Comparison of ENCODE assay signal across 20 cellular contexts in the genomic region with DNA sequence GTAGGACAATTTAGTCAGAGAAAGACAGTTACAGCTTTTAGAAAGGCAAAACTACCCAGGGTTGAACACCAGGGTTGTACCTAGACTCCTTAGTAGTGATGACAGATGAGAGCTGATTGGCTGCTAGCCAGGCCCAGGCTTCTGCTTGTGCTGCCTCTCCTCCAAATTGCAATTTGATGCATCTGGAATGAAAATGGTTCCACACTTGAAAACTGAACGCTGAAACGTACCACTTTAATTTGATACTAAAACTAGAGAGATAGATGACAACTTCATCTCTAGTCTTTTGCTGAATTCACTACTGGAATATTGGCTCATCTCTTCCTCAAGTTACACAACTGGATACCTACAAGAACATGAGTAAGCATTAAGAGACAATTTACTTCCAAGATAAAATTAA. TPM values are rescaled to one million over a fixed set of nuclear protein-coding genes. Genes with fewer than 3 reads are reported as not detected.
DNase-seq lines count a peak whose midpoint lies in the region; ATAC-seq, FAIRE-seq and TF ChIP-seq lines count a peak whose summit lies in the region.
"Had no signal": no experiment of that assay in that cellular context is flagged by ENCODE, and none has a peak within 500 bp of the region (broad histone marks: within the 10 kb centered on the region; RNA-seq: fewer than 3 reads in every experiment).

No MANE protein-coding gene starts in this region.

- no peaks in the 10 kb centered on the region for H4K20me1 ChIP-seq in HepG2 (ENCODE audit: insufficient read depth, low read length)
- no peaks in the 10 kb centered on the region for H4K20me1 ChIP-seq in hepatocyte (ENCODE audit: insufficient read depth, poor library complexity, severe bottlenecking)
- H4K20me1 ChIP-seq: BLaER1 had no signal

- H3K4ac ChIP-seq in mesendoderm (ENCODE audit: low read depth, low read length), result no peak overlapping the region

- TF ChIP-seq RAD21 in HepG2 (CRISPR knock-in tag; IDR thresholded peaks at IDR 0.05), result no peak

- 98% methylated on average over 2 of the region's 2 CpGs for WGBS in HepG2 (ENCODE audit: low lambda C conversion rate)
- 94% methylated on average over 2 of the region's 2 CpGs for WGBS in right lobe of liver (ENCODE audit: insufficient coverage, low coverage, low lambda C conversion rate, missing lambda C conversion rate)
- 75% methylated on average over 2 of the region's 2 CpGs for WGBS in hepatocyte (ENCODE audit: low lambda C conversion rate, missing lambda C conversion rate)
- WGBS in mesendoderm (ENCODE audit: extremely low coverage, insufficient coverage, low lambda C conversion rate), result no CpG with 5 or more reads among the region's 2 CpGs

- in situ Hi-C loops in HepG2 (cut with HindIII; ENCODE audit: extremely low pct_ligation_motif_present, low pct_unique_long_range_greater_than_20kb), result no loop called here

- no peak overlapping the region for H3K4me3 ChIP-seq in HepG2 (replicated peaks in 1 of 3; ENCODE audit: insufficient read depth in 1 of 3, low read depth in 2 of 3, low read length in 3 of 3)
- H3K4me3 ChIP-seq in right lobe of liver, result no peak overlapping the region
- no peak overlapping the region for H3K4me3 ChIP-seq in hepatocyte
- no peak overlapping the region for H3K4me3 ChIP-seq in mesendoderm (ENCODE audit: low read length)
- H3K4me3 ChIP-seq: BLaER1 had no signal

- H3K36me3 ChIP-seq in HepG2 (replicated peaks in 1 of 2; ENCODE audit: control insufficient read depth in 1 of 2, insufficient read depth in 2 of 2, low read length in 2 of 2) (peaks cover 13 to 69% of the 10 kb centered on the region in 2 experiments), right lobe of liver (peaks cover 3 to 74% (median 15%) of the 10 kb centered on the region in 4 donors), hepatocyte (replicated peaks; ENCODE audit: insufficient read depth, low read depth) (peaks cover 6% of the 10 kb centered on the region), mesendoderm (ENCODE audit: control insufficient read depth, insufficient read depth, low read length) (peaks cover 19% of the 10 kb centered on the region)

- DNase-seq in HepG2 (ENCODE audit: low spot score) (no peak), right lobe of liver (no peak), NCI-H446 (lab: John Stamatoyannopoulos, UW) (peak; percentile 11 to 63), fibroblast of peridontal ligament (ENCODE audit: extremely low read depth) (peak; percentile 7), SIG-M5 (lab: John Stamatoyannopoulos, UW) (no peak), hepatocyte (ENCODE audit: low spot score) (no peak), mesendoderm (no peak)
- DNase-seq: activated CD4-positive, alpha-beta T cell treated with anti-CD3 and anti-CD28 coated beads for 4 hours; effector memory CD8-positive, alpha-beta T cell; GOT3; left colon; natural killer cell; NCI-H345; retina; stimulated activated CD4-positive, alpha-beta T cell treated with anti-CD3 and anti-CD28 coated beads, Interleukin-4, amount 100 ng/mL, for 1 hour; stimulated activated naive CD4-positive, alpha-beta T cell had no signal

- no peaks in the 10 kb centered on the region for H3K9me2 ChIP-seq in hepatocyte (replicated peaks; ENCODE audit: insufficient read depth)

- H3K79me2 ChIP-seq in HepG2 (ENCODE audit: insufficient read depth, low read length), result no peaks in the 10 kb centered on the region
- H3K79me2 ChIP-seq in hepatocyte, result no peaks in the 10 kb centered on the region
- no peaks in the 10 kb centered on the region for H3K79me2 ChIP-seq in mesendoderm (ENCODE audit: control insufficient read depth, insufficient read depth, low read length)

- no peak overlapping the region for H4K8ac ChIP-seq in mesendoderm (ENCODE audit: low read depth, low read length)

- H3K27ac ChIP-seq in HepG2 (ENCODE audit: extremely low read length, insufficient read depth, low read length) (no peak overlapping the region), right lobe of liver (no peak overlapping the region), hepatocyte (no peak overlapping the region), mesendoderm (ENCODE audit: low read depth, low read length) (no peak overlapping the region)
- H3K27ac ChIP-seq: BLaER1 had no signal

- no TSS peak for BruUV-seq in HepG2 (replicated peaks; lab: Mats Ljungman, UMichigan)

- H3K4me2 ChIP-seq in HepG2 (ENCODE audit: low read depth, low read length) (no peak overlapping the region), hepatocyte (no peak overlapping the region), mesendoderm (ENCODE audit: low read length) (no peak overlapping the region)
- H3K4me2 ChIP-seq: BLaER1 had no signal

- TF ChIP-seq EP300 in HepG2 (IDR thresholded peaks at IDR 0.05; ENCODE audit: low read depth in 2 of 2, low read length in 2 of 2), result no peak
- TF ChIP-seq EP300 in HepG2 (CRISPR knock-in tag; IDR thresholded peaks at IDR 0.05; ENCODE audit: borderline replicate concordance), result no peak

- H3K9ac ChIP-seq in HepG2 (ENCODE audit: insufficient read depth, low read depth, low read length) (no peak overlapping the region), mesendoderm (ENCODE audit: low read length) (no peak overlapping the region)
- H3K9ac ChIP-seq: BLaER1 had no signal

- H2BK5ac ChIP-seq in mesendoderm (ENCODE audit: low read length), result no peak overlapping the region

- no peaks in the 10 kb centered on the region for H3K79me1 ChIP-seq in mesendoderm (ENCODE audit: low read length)

- POLR2A ChIA-PET in HepG2 (lab: Yijun Ruan, JAX), result no interaction called here

- FAIRE-seq in HepG2 (lab: Jason Lieb, UNC), result no peak
- FAIRE-seq: G401.6, urothelium cell line had no signal

- no peak overlapping the region for H2AK5ac ChIP-seq in mesendoderm (ENCODE audit: low read length)

- CTCF ChIA-PET in HepG2 (lab: Yijun Ruan, JAX; ENCODE audit: low intra/inter-chr PET ratio, low total read pairs), result no interaction called here

- H2BK120ac ChIP-seq in mesendoderm (ENCODE audit: low read depth, low read length), result no peak overlapping the region

- H3K4me1 ChIP-seq in HepG2 (ENCODE audit: insufficient read depth, low read length) (0 out of 2 replicates have a peak, but pooled peaks cover 7% of the 10 kb centered on the region), right lobe of liver (no peaks in the 10 kb centered on the region), hepatocyte (ENCODE audit: insufficient read depth) (peaks cover 4% of the 10 kb centered on the region), mesendoderm (ENCODE audit: control insufficient read depth, low read depth, low read length) (no peaks in the 10 kb centered on the region)
- H3K4me1 ChIP-seq: BLaER1 had no signal

- H3K9me3 ChIP-seq in HepG2 (ENCODE audit: low read length), result no peaks in the 10 kb centered on the region
- H3K9me3 ChIP-seq in right lobe of liver, result no peaks in the 10 kb centered on the region
- H3K9me3 ChIP-seq in hepatocyte (ENCODE audit: low read depth), result no peaks in the 10 kb centered on the region
- H3K9me3 ChIP-seq: BLaER1 had no signal

- no peak overlapping the region for H3K56ac ChIP-seq in mesendoderm (ENCODE audit: low read length)

- no peak overlapping the region for H4K5ac ChIP-seq in mesendoderm (ENCODE audit: low read length)

- H2BK15ac ChIP-seq in mesendoderm (replicated peaks; ENCODE audit: low read depth), result no peak overlapping the region

- no peak overlapping the region for H3K23ac ChIP-seq in mesendoderm (ENCODE audit: low read length)

- ATAC-seq in HepG2, result no peak
- ATAC-seq in right lobe of liver, result no peak
- ATAC-seq in HG02588 (IDR thresholded peaks at IDR 0.05; ENCODE audit: unreplicated experiment), result no peak
- ATAC-seq: effector memory CD8-positive, alpha-beta T cell; left colon; natural killer cell had no signal

- H3K27me3 ChIP-seq in HepG2 (ENCODE audit: control insufficient read depth in 1 of 2, insufficient read depth in 2 of 2, low read length in 2 of 2), result no peaks in the 10 kb centered on the region
- H3K27me3 ChIP-seq in right lobe of liver, result no peaks in the 10 kb centered on the region
- H3K27me3 ChIP-seq in hepatocyte, result no peaks in the 10 kb centered on the region
- H3K27me3 ChIP-seq in mesendoderm (ENCODE audit: insufficient read depth, low read length, poor library complexity), result no peaks in the 10 kb centered on the region
- H3K27me3 ChIP-seq: BLaER1 had no signal

- H2AFZ ChIP-seq in HepG2 (ENCODE audit: low read length) (no peak overlapping the region), hepatocyte (no peak overlapping the region)

- TF ChIP-seq CTCF in HepG2 (CRISPR knock-in tag; IDR thresholded peaks at IDR 0.05), result no peak
- TF ChIP-seq CTCF in right lobe of liver (IDR thresholded peaks at IDR 0.05), result no peak
- no peak for TF ChIP-seq CTCF in hepatocyte (IDR thresholded peaks at IDR 0.05; ENCODE audit: poor library complexity)

- no peak for TF ChIP-seq POLR2A in HepG2 (IDR thresholded peaks at IDR 0.05; ENCODE audit: insufficient read depth in 1 of 2, low read depth in 2 of 2, low read length in 2 of 2)
- TF ChIP-seq POLR2A in right lobe of liver (IDR thresholded peaks at IDR 0.05), result no peak

- intact Hi-C loops in HepG2 (cut with micrococcal nuclease; ENCODE audit: unreplicated experiment) (no loop called here), right lobe of liver (cut with DNase I) (no loop called here)

- no peak overlapping the region for H3K18ac ChIP-seq in mesendoderm (ENCODE audit: low read length)

RNA-seq across cellular contexts. Expression of gene FNBP4, which starts 19.2 kb away (rescaled TPM):
- total RNA-seq in HepG2 (2016; rRNA removed; fragmentation: Illumina TruSeq; extraction: Trizol) (44.4 and 72.1 TPM in 2 replicates), right lobe of liver (10 to 100 TPM; 20.2 to 43.3 (median 29.9) TPM), hepatocyte (43.9 and 56.7 TPM in 2 replicates)
- 34.1 and 37.7 TPM in 2 replicates for total RNA-seq in HepG2 (2016; cell fraction: cytosol; rRNA removed; fragmentation: Illumina TruSeq; extraction: Trizol; ENCODE audit: low read depth)
- 41.6 and 65.6 TPM in 2 replicates for total RNA-seq in HepG2 (2016; cell fraction: insoluble cytoplasmic fraction; rRNA removed; fragmentation: Illumina TruSeq; extraction: Trizol)
- total RNA-seq in HepG2 (2016; cell fraction: membrane; rRNA removed; fragmentation: Illumina TruSeq; extraction: Trizol), result 24.3 and 28.2 TPM in 2 replicates
- total RNA-seq in HepG2 (2016; cell fraction: nucleus; rRNA removed; fragmentation: Illumina TruSeq; extraction: Trizol), result 135 and 141 TPM in 2 replicates
- polyA plus RNA-seq in HepG2 (2011; rRNA removed) (128 and 137 TPM in 2 replicates), hepatocyte (41.6 and 48.7 TPM in 2 replicates)
- polyA plus RNA-seq in HepG2 (2011; cell fraction: cytosol; rRNA removed), result 43.7 and 45.4 TPM in 2 replicates
- polyA plus RNA-seq in HepG2 (2011; cell fraction: nucleus; rRNA removed), result 499 and 533 TPM in 2 replicates
- polyA plus RNA-seq in HepG2 (2012), result 82.9 and 94.0 TPM in 2 replicates
- polyA plus RNA-seq in HepG2 (2016; cell fraction: cytosol; fragmentation: Illumina TruSeq; extraction: Trizol; ENCODE audit: low read depth), result 3.9 and 4.3 TPM in 2 replicates
- polyA plus RNA-seq in HepG2 (2016; cell fraction: insoluble cytoplasmic fraction; fragmentation: Illumina TruSeq; extraction: Trizol; ENCODE audit: low read depth), result 37.3 and 40.3 TPM in 2 replicates
- 7.9 and 9.9 TPM in 2 replicates for polyA plus RNA-seq in HepG2 (2016; cell fraction: membrane; fragmentation: Illumina TruSeq; extraction: Trizol; ENCODE audit: low read depth)
- 217 and 230 TPM in 2 replicates for polyA plus RNA-seq in HepG2 (2016; cell fraction: nucleus; fragmentation: Illumina TruSeq; extraction: Trizol; ENCODE audit: insufficient read depth, low read depth)
- polyA minus RNA-seq in HepG2 (2011; rRNA and poly(A)+ RNA removed; ENCODE audit: low replicate concordance), result 54.0 and 163 TPM in 2 replicates
- polyA minus RNA-seq in HepG2 (2011; cell fraction: cytosol; rRNA and poly(A)+ RNA removed), result 18.0 and 23.0 TPM in 2 replicates
- polyA minus RNA-seq in HepG2 (2011; cell fraction: nucleus; rRNA and poly(A)+ RNA removed), result 269 and 305 TPM in 2 replicates
- polyA plus RNA-seq in mesendoderm (2013, experiment 1 of 2), result 58.7 TPM
- polyA plus RNA-seq in mesendoderm (2013, experiment 2 of 2), result 57.8 TPM

Comparison
In these comparisons a context has a peak if more than half of its experiments do, and no peak if none do; other contexts are left out.
1. DNase-seq: peak in NCI-H446 (2 of 2) and fibroblast of peridontal ligament (single experiment); none in HepG2 (single experiment), right lobe of liver (0 of 3), SIG-M5 (single experiment), hepatocyte (single experiment) and mesendoderm (single experiment).